In genomic region chr15:99902248-99902647, GRCh38 we compare ENCODE assay signal across 27 cellular contexts.
"Had no signal": no experiment of that assay in that cellular context is flagged by ENCODE, and none has a peak within 500 bp of the region (broad histone marks: within the 10 kb centered on the region; RNA-seq: fewer than 3 reads in every experiment).

No MANE protein-coding gene starts in this region.

- ATAC-seq: effector memory CD8-positive, alpha-beta T cell; esophagus mucosa; gastrocnemius medialis; heart right ventricle; left cardiac atrium; left lung; left ventricle myocardium superior; lower lobe of right lung; mucosa of descending colon had no signal

- H3K27ac Mint-ChIP-seq: dendritic cell treated with granulocyte-macrophage colony-stimulating factor and Interleukin-4, amounts not matched to agents 40 ng/mL and 50 ng/mL, for 4 days; effector memory CD8-positive, alpha-beta T cell; endodermal cell; mesothelial cell of epicardium had no signal

- DNase-seq: effector CD8-positive, alpha-beta T cell; effector memory CD8-positive, alpha-beta T cell; endodermal cell; esophagus squamous epithelium; foreskin fibroblast; foreskin melanocyte; gastrocnemius medialis; glutamatergic neuron; head of caudate nucleus; heart right ventricle; hippocampal formation; left cardiac atrium; left lung; left ventricle myocardium superior; lower lobe of right lung; mesenchymal stem cell; mucosa of descending colon; naive B cell had no signal

- FAIRE-seq: colon, endometrium, islet of Langerhans, keratinocyte had no signal

- H3K4me3 ChIP-seq: coronary artery, esophagus squamous epithelium, gastrocnemius medialis, heart right ventricle, left lung, lower lobe of right lung, mucosa of descending colon had no signal

- H3K36me3 ChIP-seq: esophagus squamous epithelium, gastrocnemius medialis, heart right ventricle, left lung, lower lobe of right lung had no signal

- H3K4me3 Mint-ChIP-seq: dendritic cell treated with granulocyte-macrophage colony-stimulating factor and Interleukin-4, amounts not matched to agents 40 ng/mL and 50 ng/mL, for 4 days; effector memory CD8-positive, alpha-beta T cell; endodermal cell; mesothelial cell of epicardium; naive B cell had no signal

- H3K4me1 Mint-ChIP-seq: endodermal cell, naive B cell had no signal

- H3K4me1 ChIP-seq: gastrocnemius medialis, heart right ventricle, left lung, lower lobe of right lung had no signal

- H3K27me3 ChIP-seq: esophagus squamous epithelium, gastrocnemius medialis, heart right ventricle, left lung had no signal

- H3K27me3 Mint-ChIP-seq: dendritic cell treated with granulocyte-macrophage colony-stimulating factor and Interleukin-4, amounts not matched to agents 40 ng/mL and 50 ng/mL, for 4 days had no signal

- H3K9me3 ChIP-seq: esophagus squamous epithelium, gastrocnemius medialis, heart right ventricle, lower lobe of right lung, mucosa of descending colon had no signal

- H3K9me3 Mint-ChIP-seq: effector memory CD8-positive, alpha-beta T cell; endodermal cell had no signal

- H3K27ac ChIP-seq: coronary artery, epithelial cell of prostate, esophagus squamous epithelium, gastrocnemius medialis, heart right ventricle, left lung, lower lobe of right lung had no signal
